ENCODE assay signal across 9 cellular contexts in the genomic region with DNA sequence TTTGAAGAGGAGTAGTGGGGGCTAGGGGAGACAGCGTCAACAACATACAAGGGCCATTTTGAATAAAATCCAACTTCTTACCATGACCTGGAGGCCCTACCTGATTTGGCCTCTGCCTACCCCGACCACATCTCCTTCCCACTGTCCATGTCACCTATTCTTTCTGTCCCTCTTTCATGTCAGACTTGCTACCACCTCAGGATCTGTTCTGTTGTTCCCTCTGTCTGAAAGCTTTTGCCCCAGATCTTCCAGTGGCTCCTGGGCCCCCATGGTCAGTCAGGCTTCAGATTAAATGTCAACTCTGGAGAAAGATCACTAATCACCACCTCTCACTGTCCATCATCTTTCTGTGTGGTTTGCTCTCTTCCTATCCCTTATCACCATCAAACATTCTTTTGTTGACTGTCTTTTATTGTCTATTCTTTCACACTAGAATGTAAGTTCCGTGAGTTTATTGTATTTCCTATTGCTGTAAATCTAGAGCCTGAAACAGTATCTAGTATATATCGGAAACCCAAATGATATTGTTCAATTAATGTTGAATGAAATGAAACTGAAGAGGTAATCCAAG. TPM values are rescaled to one million over a fixed set of nuclear protein-coding genes. Genes with fewer than 3 reads are reported as not detected.
DNase-seq lines count a peak whose midpoint lies in the region; ATAC-seq and TF ChIP-seq lines count a peak whose summit lies in the region.
"Had no signal": no experiment of that assay in that cellular context is flagged by ENCODE, and none has a peak within 500 bp of the region (broad histone marks: within the 10 kb centered on the region; RNA-seq: fewer than 3 reads in every experiment).

No MANE protein-coding gene starts in this region.

- no peak overlapping the region for H3K4me2 ChIP-seq in mesendoderm (ENCODE audit: low read length)

- intact Hi-C loops in testis (cut with DNase I; ENCODE audit: low total_unique reads) = no loop called here

- H3K9ac ChIP-seq in mesendoderm (ENCODE audit: low read length) = no peak overlapping the region

- H2BK5ac ChIP-seq in mesendoderm (ENCODE audit: low read length) = no peak overlapping the region

- H3K9me3 ChIP-seq in testis = no peaks in the 10 kb centered on the region

- no peak overlapping the region for H2BK120ac ChIP-seq in mesendoderm (ENCODE audit: low read depth, low read length)

- H3K27me3 ChIP-seq in testis (no peaks in the 10 kb centered on the region), mesendoderm (ENCODE audit: insufficient read depth, low read length, poor library complexity) (no peaks in the 10 kb centered on the region)
- H3K27me3 ChIP-seq: foreskin keratinocyte had no signal

- H3K27ac ChIP-seq in testis (peak overlapping the region; percentile 94 to 96), mesendoderm (ENCODE audit: low read depth, low read length) (no peak overlapping the region)
- H3K27ac ChIP-seq: foreskin keratinocyte had no signal

- H3K36me3 ChIP-seq in testis (ENCODE audit: low read depth, missing control alignments) (no peaks in the 10 kb centered on the region), mesendoderm (ENCODE audit: control insufficient read depth, insufficient read depth, low read length) (no peaks in the 10 kb centered on the region)

- peak overlapping the region; percentile 91 for H3K27ac Mint-ChIP-seq in activated naive CD8-positive, alpha-beta T cell treated with anti-CD3 and anti-CD28 coated beads, Interleukin-2, amount 50 U/mL, for 24 hours
- peak overlapping the region; percentile 95 for H3K27ac Mint-ChIP-seq in memory B cell

- H4K5ac ChIP-seq in mesendoderm (ENCODE audit: low read length) = no peak overlapping the region

- no peak for TF ChIP-seq POLR2A in testis (IDR thresholded peaks at IDR 0.05)

- no peak for ATAC-seq in activated T-cell treated with anti-CD3 and anti-CD28 coated beads, Interleukin-2, amount 50 U/mL, for 4 hours
- ATAC-seq in activated naive CD8-positive, alpha-beta T cell treated with anti-CD3 and anti-CD28 coated beads, Interleukin-2, amount 50 U/mL, for 24 hours = no peak
- ATAC-seq in memory B cell (ENCODE audit: low read depth) (no peak), GM18868 (IDR thresholded peaks at IDR 0.05; ENCODE audit: unreplicated experiment) (no peak), GM21825 (IDR thresholded peaks at IDR 0.05; ENCODE audit: unreplicated experiment) (no peak)

- H3K4me3 ChIP-seq in testis (peak overlapping the region; percentile 98 to 99), mesendoderm (ENCODE audit: low read length) (no peak overlapping the region)

- no peak overlapping the region for H4K8ac ChIP-seq in mesendoderm (ENCODE audit: low read depth, low read length)

- peaks cover 48% of the 10 kb centered on the region for H3K4me1 Mint-ChIP-seq in activated T-cell treated with anti-CD3 and anti-CD28 coated beads, Interleukin-2, amount 50 U/mL, for 4 hours (ENCODE audit: low read depth)
- peaks cover 39% of the 10 kb centered on the region for H3K4me1 Mint-ChIP-seq in activated naive CD8-positive, alpha-beta T cell treated with anti-CD3 and anti-CD28 coated beads, Interleukin-2, amount 50 U/mL, for 24 hours
- peaks cover 29% of the 10 kb centered on the region for H3K4me1 Mint-ChIP-seq in memory B cell

- peaks cover 4% of the 10 kb centered on the region for H3K79me1 ChIP-seq in mesendoderm (ENCODE audit: low read length)

- 63 to 77% methylated on average over 4 of the region's 4 CpGs for WGBS in testis, 2 donors
- WGBS in mesendoderm (ENCODE audit: extremely low coverage, insufficient coverage, low lambda C conversion rate) = no CpG with 5 or more reads among the region's 4 CpGs

- no peak overlapping the region for H3K4ac ChIP-seq in mesendoderm (ENCODE audit: low read depth, low read length)

- H3K79me2 ChIP-seq in mesendoderm (ENCODE audit: control insufficient read depth, insufficient read depth, low read length) = peaks cover 25% of the 10 kb centered on the region

- H3K56ac ChIP-seq in mesendoderm (ENCODE audit: low read length) = no peak overlapping the region

- no peak for DNase-seq in activated T-cell treated with anti-CD3 and anti-CD28 coated beads, Interleukin-2, amount 50 U/mL, for 4 hours
- DNase-seq in activated T-cell treated with anti-CD3 and anti-CD28 coated beads, Interleukin-2, amount 50 U/mL, for 48 hours = no peak
- no peak for DNase-seq in activated naive CD8-positive, alpha-beta T cell treated with anti-CD3 and anti-CD28 coated beads, Interleukin-2, amount 50 U/mL, for 24 hours
- DNase-seq in memory B cell (ENCODE audit: low spot score in 2 of 2) (no peak), testis (no peak), mesendoderm (no peak)

- H3K9me3 Mint-ChIP-seq in activated T-cell treated with anti-CD3 and anti-CD28 coated beads, Interleukin-2, amount 50 U/mL, for 4 hours = no peaks in the 10 kb centered on the region
- H3K9me3 Mint-ChIP-seq in activated naive CD8-positive, alpha-beta T cell treated with anti-CD3 and anti-CD28 coated beads, Interleukin-2, amount 50 U/mL, for 24 hours = no peaks in the 10 kb centered on the region
- no peaks in the 10 kb centered on the region for H3K9me3 Mint-ChIP-seq in memory B cell

- H3K36me3 Mint-ChIP-seq in activated T-cell treated with anti-CD3 and anti-CD28 coated beads, Interleukin-2, amount 50 U/mL, for 4 hours (ENCODE audit: insufficient read depth) = no peaks in the 10 kb centered on the region
- peaks cover 1% of the 10 kb centered on the region for H3K36me3 Mint-ChIP-seq in activated naive CD8-positive, alpha-beta T cell treated with anti-CD3 and anti-CD28 coated beads, Interleukin-2, amount 50 U/mL, for 24 hours (ENCODE audit: low read depth)
- H3K36me3 Mint-ChIP-seq in memory B cell = peaks cover 1% of the 10 kb centered on the region

- no peak for TF ChIP-seq CTCF in testis (IDR thresholded peaks at IDR 0.05)

- H2AK5ac ChIP-seq in mesendoderm (ENCODE audit: low read length) = no peak overlapping the region

- no peak overlapping the region for H3K23ac ChIP-seq in mesendoderm (ENCODE audit: low read length)

- H3K27me3 Mint-ChIP-seq in activated T-cell treated with anti-CD3 and anti-CD28 coated beads, Interleukin-2, amount 50 U/mL, for 4 hours (ENCODE audit: low read depth) = peaks cover 8% of the 10 kb centered on the region
- H3K27me3 Mint-ChIP-seq in activated naive CD8-positive, alpha-beta T cell treated with anti-CD3 and anti-CD28 coated beads, Interleukin-2, amount 50 U/mL, for 24 hours = no peaks in the 10 kb centered on the region
- no peaks in the 10 kb centered on the region for H3K27me3 Mint-ChIP-seq in memory B cell

- H3K18ac ChIP-seq in mesendoderm (ENCODE audit: low read length) = no peak overlapping the region

- H3K4me3 Mint-ChIP-seq in activated T-cell treated with anti-CD3 and anti-CD28 coated beads, Interleukin-2, amount 50 U/mL, for 4 hours = peak overlapping the region; percentile 94
- H3K4me3 Mint-ChIP-seq in activated naive CD8-positive, alpha-beta T cell treated with anti-CD3 and anti-CD28 coated beads, Interleukin-2, amount 50 U/mL, for 24 hours = peak overlapping the region; percentile 91
- peak overlapping the region; percentile 96 for H3K4me3 Mint-ChIP-seq in memory B cell

- H2BK15ac ChIP-seq in mesendoderm (replicated peaks; ENCODE audit: low read depth) = no peak overlapping the region

- H3K4me1 ChIP-seq in testis (peaks cover 3% of the 10 kb centered on the region), mesendoderm (ENCODE audit: control insufficient read depth, low read depth, low read length) (peaks cover 9% of the 10 kb centered on the region)
- H3K4me1 ChIP-seq: foreskin keratinocyte had no signal

RNA-seq across cellular contexts. Expression of a gene that starts 31.2 kb away (rescaled TPM):
- total RNA-seq in activated T-cell treated with anti-CD3 and anti-CD28 coated beads, Interleukin-2, amount 50 U/mL, for 4 hours = 10 to 100 TPM; 18.8 to 19.9 (median 19.7) TPM
- 10 to 100 TPM; 39.4 to 58.8 TPM for total RNA-seq in testis
- 7.1 TPM for polyA plus RNA-seq in testis (ENCODE audit: insufficient read depth, low read depth, low replicate concordance)
- 13.7 TPM for polyA plus RNA-seq in mesendoderm (2013, experiment 1 of 2)
- 13.6 TPM for polyA plus RNA-seq in mesendoderm (2013, experiment 2 of 2)
